ENCODE assay signal across 1 cellular context in the genomic region with DNA sequence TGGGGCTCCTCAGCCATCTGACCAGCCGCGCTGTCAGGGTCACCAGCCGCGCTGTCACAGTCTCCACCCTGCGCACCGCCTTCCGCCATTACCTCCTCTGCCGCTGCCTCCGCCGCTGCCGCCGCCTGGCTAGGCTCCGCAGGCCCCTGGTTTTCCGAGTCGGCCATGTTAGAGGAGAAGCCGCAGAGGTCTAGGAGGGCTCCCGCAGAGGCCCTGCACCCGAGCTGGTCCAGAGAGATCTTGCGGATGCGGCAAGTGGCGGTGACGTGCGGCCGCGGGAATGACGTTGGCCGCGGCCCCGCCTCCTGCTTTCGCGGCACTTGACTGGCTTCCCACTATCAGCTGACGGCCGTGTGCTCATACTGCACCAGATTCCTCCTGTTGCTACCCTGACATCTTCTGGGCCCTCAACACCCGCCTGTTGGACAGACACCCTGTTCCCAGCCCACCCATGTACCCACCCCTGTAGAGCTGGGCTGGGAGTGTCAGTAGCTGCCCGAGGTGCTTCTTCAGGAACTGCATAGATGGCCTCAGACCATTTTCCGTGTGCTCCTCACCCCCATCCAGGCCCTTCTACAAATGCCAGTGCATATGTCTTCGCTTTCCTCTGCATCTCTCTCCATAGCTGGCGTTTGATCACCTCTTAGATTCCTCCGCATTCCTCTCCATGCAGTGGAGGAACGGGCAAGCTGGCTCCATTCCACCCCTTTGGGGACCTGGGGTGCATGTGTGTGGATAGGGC.
A peak's percentile ranks its signal among the peaks of the same experiment; 100 is the strongest.
TF ChIP-seq lines count a peak whose summit lies in the region.

A gene with protein sequence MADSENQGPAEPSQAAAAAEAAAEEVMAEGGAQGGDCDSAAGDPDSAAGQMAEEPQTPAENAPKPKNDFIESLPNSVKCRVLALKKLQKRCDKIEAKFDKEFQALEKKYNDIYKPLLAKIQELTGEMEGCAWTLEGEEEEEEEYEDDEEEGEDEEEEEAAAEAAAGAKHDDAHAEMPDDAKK (minus strand): TSS at position 242 of the 742 bp plus-strand sequence. CDS start 75 bp downstream, at position 167.

TF ChIP-seq in HepG2, 621 proteins besides CTCF, POLR2A, EP300 and RAD21 (continued from another document):
- TF ChIP-seq, protein P1, sequence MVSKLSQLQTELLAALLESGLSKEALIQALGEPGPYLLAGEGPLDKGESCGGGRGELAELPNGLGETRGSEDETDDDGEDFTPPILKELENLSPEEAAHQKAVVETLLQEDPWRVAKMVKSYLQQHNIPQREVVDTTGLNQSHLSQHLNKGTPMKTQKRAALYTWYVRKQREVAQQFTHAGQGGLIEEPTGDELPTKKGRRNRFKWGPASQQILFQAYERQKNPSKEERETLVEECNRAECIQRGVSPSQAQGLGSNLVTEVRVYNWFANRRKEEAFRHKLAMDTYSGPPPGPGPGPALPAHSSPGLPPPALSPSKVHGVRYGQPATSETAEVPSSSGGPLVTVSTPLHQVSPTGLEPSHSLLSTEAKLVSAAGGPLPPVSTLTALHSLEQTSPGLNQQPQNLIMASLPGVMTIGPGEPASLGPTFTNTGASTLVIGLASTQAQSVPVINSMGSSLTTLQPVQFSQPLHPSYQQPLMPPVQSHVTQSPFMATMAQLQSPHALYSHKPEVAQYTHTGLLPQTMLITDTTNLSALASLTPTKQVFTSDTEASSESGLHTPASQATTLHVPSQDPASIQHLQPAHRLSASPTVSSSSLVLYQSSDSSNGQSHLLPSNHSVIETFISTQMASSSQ (IDR thresholded peaks at IDR 0.05; ENCODE audit: low read depth), result no peak
- TF ChIP-seq, protein P1 (CRISPR knock-in tag; IDR thresholded peaks at IDR 0.05; ENCODE audit: borderline replicate concordance), result no peak
- TF ChIP-seq HNRNPLL (IDR thresholded peaks at IDR 0.05; ENCODE audit: low read depth, low read length, poor library complexity, severe bottlenecking) (peak; percentile 84), KMT2A (CRISPR knock-in tag; IDR thresholded peaks at IDR 0.05) (0 out of 2 replicates have a peak, but pooled peaks have one; percentile 51), ZMYM2 (CRISPR knock-in tag; IDR thresholded peaks at IDR 0.05) (no peak), ZNF292 (CRISPR knock-in tag; IDR thresholded peaks at IDR 0.05; ENCODE audit: borderline replicate concordance, low read depth) (peak; percentile 56; the same call in 1 of the 2 replicates), ZNF768 (CRISPR knock-in tag; IDR thresholded peaks at IDR 0.05) (peak; percentile 59; the same call in 1 of the 2 replicates), ZNF543 (CRISPR knock-in tag; IDR thresholded peaks at IDR 0.05) (no peak), TAF1 (CRISPR knock-in tag; IDR thresholded peaks at IDR 0.05) (peak; percentile 23; the same call in 1 of the 2 replicates), PHF8 (CRISPR knock-in tag; IDR thresholded peaks at IDR 0.05) (peak; percentile 66), PAX8 (CRISPR knock-in tag; IDR thresholded peaks at IDR 0.05; ENCODE audit: borderline replicate concordance) (no peak), ZMYM4 (CRISPR knock-in tag; IDR thresholded peaks at IDR 0.05) (peak; percentile 48; the same call in 1 of the 2 replicates), ERF (CRISPR knock-in tag; IDR thresholded peaks at IDR 0.05) (0 out of 2 replicates have a peak, but pooled peaks have one; percentile 17), ARNTL (CRISPR knock-in tag; IDR thresholded peaks at IDR 0.05) (0 out of 2 replicates have a peak, but pooled peaks have one; percentile 25), CREB1 (IDR thresholded peaks at IDR 0.05) (peak; percentile 56; the same call in 1 of the 2 replicates), CREB1 (CRISPR knock-in tag; IDR thresholded peaks at IDR 0.05) (peak; percentile 23; the same call in 1 of the 2 replicates), CAMTA2 (CRISPR knock-in tag; IDR thresholded peaks at IDR 0.05; ENCODE audit: borderline replicate concordance) (no peak), YY1 (IDR thresholded peaks at IDR 0.05; ENCODE audit: insufficient read depth, insufficient replicate concordance, low read depth, low read length) (peak; percentile 79), ZFX (CRISPR knock-in tag; IDR thresholded peaks at IDR 0.05; ENCODE audit: low read depth) (peak; percentile 56)
- TF ChIP-seq, protein P2, sequence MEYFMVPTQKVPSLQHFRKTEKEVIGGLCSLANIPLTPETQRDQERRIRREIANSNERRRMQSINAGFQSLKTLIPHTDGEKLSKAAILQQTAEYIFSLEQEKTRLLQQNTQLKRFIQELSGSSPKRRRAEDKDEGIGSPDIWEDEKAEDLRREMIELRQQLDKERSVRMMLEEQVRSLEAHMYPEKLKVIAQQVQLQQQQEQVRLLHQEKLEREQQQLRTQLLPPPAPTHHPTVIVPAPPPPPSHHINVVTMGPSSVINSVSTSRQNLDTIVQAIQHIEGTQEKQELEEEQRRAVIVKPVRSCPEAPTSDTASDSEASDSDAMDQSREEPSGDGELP (IDR thresholded peaks at IDR 0.05; ENCODE audit: borderline replicate concordance, low read depth), result peak; percentile 29; the same call in 1 of the 2 replicates
- TF ChIP-seq, protein P3, sequence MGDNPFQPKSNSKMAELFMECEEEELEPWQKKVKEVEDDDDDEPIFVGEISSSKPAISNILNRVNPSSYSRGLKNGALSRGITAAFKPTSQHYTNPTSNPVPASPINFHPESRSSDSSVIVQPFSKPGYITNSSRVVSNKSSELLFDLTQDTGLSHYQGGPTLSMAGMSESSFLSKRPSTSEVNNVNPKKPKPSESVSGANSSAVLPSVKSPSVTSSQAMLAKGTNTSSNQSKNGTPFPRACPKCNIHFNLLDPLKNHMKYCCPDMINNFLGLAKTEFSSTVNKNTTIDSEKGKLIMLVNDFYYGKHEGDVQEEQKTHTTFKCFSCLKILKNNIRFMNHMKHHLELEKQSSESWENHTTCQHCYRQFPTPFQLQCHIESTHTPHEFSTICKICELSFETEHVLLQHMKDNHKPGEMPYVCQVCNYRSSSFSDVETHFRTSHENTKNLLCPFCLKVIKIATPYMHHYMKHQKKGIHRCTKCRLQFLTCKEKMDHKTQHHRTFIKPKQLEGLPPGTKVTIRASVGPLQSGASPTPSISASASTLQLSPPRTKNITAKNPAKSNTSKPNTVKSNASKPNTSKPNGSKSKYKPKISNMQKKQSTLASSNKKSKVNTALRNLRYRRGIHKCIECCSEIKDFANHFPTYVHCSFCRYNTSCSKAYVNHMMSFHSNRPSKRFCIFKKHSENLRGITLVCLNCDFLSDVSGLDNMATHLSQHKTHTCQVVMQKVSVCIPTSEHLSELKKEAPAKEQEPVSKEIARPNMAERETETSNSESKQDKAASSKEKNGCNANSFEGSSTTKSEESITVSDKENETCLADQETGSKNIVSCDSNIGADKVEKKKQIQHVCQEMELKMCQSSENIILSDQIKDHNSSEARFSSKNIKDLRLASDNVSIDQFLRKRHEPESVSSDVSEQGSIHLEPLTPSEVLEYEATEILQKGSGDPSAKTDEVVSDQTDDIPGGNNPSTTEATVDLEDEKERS (CRISPR knock-in tag; IDR thresholded peaks at IDR 0.05), result no peak
- TF ChIP-seq, protein P4, sequence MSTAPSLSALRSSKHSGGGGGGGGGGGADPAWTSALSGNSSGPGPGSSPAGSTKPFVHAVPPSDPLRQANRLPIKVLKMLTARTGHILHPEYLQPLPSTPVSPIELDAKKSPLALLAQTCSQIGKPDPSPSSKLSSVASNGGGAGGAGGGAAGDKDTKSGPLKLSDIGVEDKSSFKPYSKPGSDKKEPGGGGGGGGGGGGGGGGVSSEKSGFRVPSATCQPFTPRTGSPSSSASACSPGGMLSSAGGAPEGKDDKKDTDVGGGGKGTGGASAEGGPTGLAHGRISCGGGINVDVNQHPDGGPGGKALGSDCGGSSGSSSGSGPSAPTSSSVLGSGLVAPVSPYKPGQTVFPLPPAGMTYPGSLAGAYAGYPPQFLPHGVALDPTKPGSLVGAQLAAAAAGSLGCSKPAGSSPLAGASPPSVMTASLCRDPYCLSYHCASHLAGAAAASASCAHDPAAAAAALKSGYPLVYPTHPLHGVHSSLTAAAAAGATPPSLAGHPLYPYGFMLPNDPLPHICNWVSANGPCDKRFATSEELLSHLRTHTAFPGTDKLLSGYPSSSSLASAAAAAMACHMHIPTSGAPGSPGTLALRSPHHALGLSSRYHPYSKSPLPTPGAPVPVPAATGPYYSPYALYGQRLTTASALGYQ (CRISPR knock-in tag; IDR thresholded peaks at IDR 0.05), result no peak
- TF ChIP-seq, protein P5, sequence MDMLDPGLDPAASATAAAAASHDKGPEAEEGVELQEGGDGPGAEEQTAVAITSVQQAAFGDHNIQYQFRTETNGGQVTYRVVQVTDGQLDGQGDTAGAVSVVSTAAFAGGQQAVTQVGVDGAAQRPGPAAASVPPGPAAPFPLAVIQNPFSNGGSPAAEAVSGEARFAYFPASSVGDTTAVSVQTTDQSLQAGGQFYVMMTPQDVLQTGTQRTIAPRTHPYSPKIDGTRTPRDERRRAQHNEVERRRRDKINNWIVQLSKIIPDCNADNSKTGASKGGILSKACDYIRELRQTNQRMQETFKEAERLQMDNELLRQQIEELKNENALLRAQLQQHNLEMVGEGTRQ (IDR thresholded peaks at IDR 0.05; ENCODE audit: low read depth, low read length), result peak; percentile 29; the same call in 1 of the 2 replicates
- TF ChIP-seq, protein P5 (CRISPR knock-in tag; IDR thresholded peaks at IDR 0.05; ENCODE audit: borderline replicate concordance), result no peak; the same call in 1 of the 2 replicates
TF ChIP-seq in HepG2: peak in this region for 28.
